In the genomic region with DNA sequence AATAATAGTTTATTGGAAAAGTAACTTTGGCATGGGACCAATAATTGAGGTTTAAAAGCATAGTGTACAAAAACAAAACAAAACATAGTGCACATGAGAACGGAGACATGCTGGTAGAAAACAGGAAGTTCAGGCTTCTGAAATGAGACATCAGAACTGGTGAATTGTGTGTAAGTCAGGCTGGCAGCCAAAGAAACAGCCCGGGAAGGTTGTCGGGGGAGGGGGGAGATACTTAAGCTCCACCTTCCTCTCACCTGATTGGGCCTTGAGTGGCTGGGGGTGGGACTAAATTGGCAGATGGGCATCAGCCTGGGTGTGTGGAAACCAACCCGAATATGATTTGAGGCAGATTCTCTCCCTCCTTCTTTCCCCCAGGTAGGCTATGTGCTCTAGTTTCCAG, we compare ENCODE assay signal across 8 cellular contexts.
DNase-seq lines count a peak whose midpoint lies in the region; ATAC-seq lines count a peak whose summit lies in the region.

No MANE protein-coding gene starts in this region.

- H3K27ac ChIP-seq in CD4-positive, alpha-beta memory T cell (ENCODE audit: low read depth, low read length), result no peak overlapping the region

- no peak overlapping the region for H3K27ac Mint-ChIP-seq in activated naive CD4-positive, alpha-beta T cell treated with anti-CD3 and anti-CD28 coated beads for 36 hours
- no peak overlapping the region for H3K27ac Mint-ChIP-seq in CD4-positive, alpha-beta memory T cell

- H3K4me3 ChIP-seq in CD4-positive, alpha-beta memory T cell (ENCODE audit: low read length in 2 of 2), result no peak overlapping the region

- H3K9me3 Mint-ChIP-seq in activated naive CD4-positive, alpha-beta T cell treated with anti-CD3 and anti-CD28 coated beads for 36 hours, result no peaks in the 10 kb centered on the region
- H3K9me3 Mint-ChIP-seq in CD4-positive, alpha-beta memory T cell, result peaks cover 0 to 2% (median 0%) of the 10 kb centered on the region in 8 donors

- H3K9me3 ChIP-seq in CD4-positive, alpha-beta memory T cell (ENCODE audit: control insufficient read depth in 1 of 2, low read length in 2 of 2), result no peaks in the 10 kb centered on the region

- CTCF ChIA-PET in activated naive CD4-positive, alpha-beta T cell treated with anti-CD3 and anti-CD28 coated beads for 36 hours (lab: Charles Lee), result interaction anchor here (0.7 kb wide), 1 partner anchor 11 kb away, joined by 5 read pairs; no protein-coding TSS in a partner anchor
- CTCF ChIA-PET in CD4-positive, alpha-beta memory T cell (lab: Charles Lee; ENCODE audit: partially characterized antibody), result no interaction called here

- peaks cover 3% of the 10 kb centered on the region for H3K27me3 Mint-ChIP-seq in activated naive CD4-positive, alpha-beta T cell treated with anti-CD3 and anti-CD28 coated beads for 36 hours (ENCODE audit: low read depth)
- H3K27me3 Mint-ChIP-seq in CD4-positive, alpha-beta memory T cell, result peaks cover 5% of the 10 kb centered on the region in 2 donors

- no peak overlapping the region for H3K4me3 Mint-ChIP-seq in activated naive CD4-positive, alpha-beta T cell treated with anti-CD3 and anti-CD28 coated beads for 36 hours
- no peak overlapping the region for H3K4me3 Mint-ChIP-seq in CD4-positive, alpha-beta memory T cell

- DNase-seq in activated naive CD4-positive, alpha-beta T cell treated with anti-CD3 and anti-CD28 coated beads for 36 hours, result peak; percentile 27
- DNase-seq in activated naive CD4-positive, alpha-beta T cell (lab: John Stamatoyannopoulos, UW), result no peak
- DNase-seq in OCI-M1 (lab: John Stamatoyannopoulos, UW) (peak; percentile 49), iPS-NIHi11 (ENCODE audit: low spot score) (peak; percentile 72), cortex of kidney (lab: John Stamatoyannopoulos, UW) (no peak), glomerular visceral epithelial cell (ENCODE audit: extremely low spot score) (no peak)
- DNase-seq in CD4-positive, alpha-beta memory T cell, result no peak

- H3K4me1 Mint-ChIP-seq in activated naive CD4-positive, alpha-beta T cell treated with anti-CD3 and anti-CD28 coated beads for 36 hours (ENCODE audit: low read depth), result peaks cover 4% of the 10 kb centered on the region
- peaks cover 0 to 4% (median 0%) of the 10 kb centered on the region in 4 donors for H3K4me1 Mint-ChIP-seq in CD4-positive, alpha-beta memory T cell

- peak; percentile 96 for ATAC-seq in HG02759 (IDR thresholded peaks at IDR 0.05; ENCODE audit: unreplicated experiment)

- H3K36me3 ChIP-seq in CD4-positive, alpha-beta memory T cell (ENCODE audit: insufficient read depth, low read length), result no peaks in the 10 kb centered on the region

- intact Hi-C loops in activated naive CD4-positive, alpha-beta T cell treated with anti-CD3 and anti-CD28 coated beads for 36 hours (cut with micrococcal nuclease), result no loop called here
- intact Hi-C loops in CD4-positive, alpha-beta memory T cell (cut with micrococcal nuclease), result no loop called here

- no peaks in the 10 kb centered on the region for H3K4me1 ChIP-seq in CD4-positive, alpha-beta memory T cell (ENCODE audit: insufficient read depth, low read length)

- no peaks in the 10 kb centered on the region for H3K27me3 ChIP-seq in CD4-positive, alpha-beta memory T cell (ENCODE audit: insufficient read depth, low read length)

- POLR2A ChIA-PET in CD4-positive, alpha-beta memory T cell (lab: Charles Lee; ENCODE audit: partially characterized antibody), result interaction anchor here (0.7 kb wide), 1 partner anchor 460 kb away, joined by 4 read pairs; no protein-coding TSS in a partner anchor

- H3K36me3 Mint-ChIP-seq in activated naive CD4-positive, alpha-beta T cell treated with anti-CD3 and anti-CD28 coated beads for 36 hours (ENCODE audit: low read depth), result no peaks in the 10 kb centered on the region
- H3K36me3 Mint-ChIP-seq in CD4-positive, alpha-beta memory T cell, result no peaks in the 10 kb centered on the region

Comparison
In these comparisons a context has a peak if more than half of its experiments do, and no peak if none do; other contexts are left out.
1. DNase-seq: peak in activated naive CD4-positive, alpha-beta T cell treated with anti-CD3 and anti-CD28 coated beads for 36 hours (single experiment), OCI-M1 (single experiment) and iPS-NIHi11 (single experiment); none in activated naive CD4-positive, alpha-beta T cell (0 of 4), CD4-positive, alpha-beta memory T cell (0 of 5), cortex of kidney (single experiment) and glomerular visceral epithelial cell (single experiment).